Comparison of ENCODE assay signal across 22 cellular contexts in genomic region chr20:59780494-59781185, GRCh38.
"Had no signal": no experiment of that assay in that cellular context is flagged by ENCODE, and none has a peak within 500 bp of the region (broad histone marks: within the 10 kb centered on the region; RNA-seq: fewer than 3 reads in every experiment).

No MANE protein-coding gene starts in this region.

- ATAC-seq: activated CD8-positive, alpha-beta T cell treated with anti-CD3 and anti-CD28 coated beads for 36 hours; activated naive CD4-positive, alpha-beta T cell treated with anti-CD3 and anti-CD28 coated beads, Interleukin-2, amount 50 U/mL, for 72 hours; activated T-cell treated with anti-CD3 and anti-CD28 coated beads, Interleukin-2, amount 50 U/mL, for 72 hours; effector memory CD8-positive, alpha-beta T cell; left colon had no signal

- H3K9me3 ChIP-seq: adrenal gland, breast epithelium, tibial nerve, uterus had no signal

- H3K27me3 ChIP-seq: tibial nerve, uterus had no signal

- H3K4me1 ChIP-seq: adrenal gland, breast epithelium, tibial nerve, uterus had no signal

- FAIRE-seq: astrocyte, islet of Langerhans had no signal

- H3K36me3 ChIP-seq: adrenal gland, breast epithelium, tibial nerve, uterus had no signal

- DNase-seq: activated CD4-positive, alpha-beta T cell treated with anti-CD3 and anti-CD28 coated beads, Interleukin-2, amount 10 ng/mL, durations not matched to agents 24 days and 14 days; activated CD8-positive, alpha-beta T cell treated with anti-CD3 and anti-CD28 coated beads for 36 hours; activated gamma-delta T cell treated with Interleukin-2 at 50 U/mL for 16 hours; activated T-cell treated with anti-CD3 and anti-CD28 coated beads, Interleukin-2, amount 50 U/mL, for 72 hours; dermis blood vessel endothelial cell; effector memory CD8-positive, alpha-beta T cell; foreskin fibroblast; left colon; nephron progenitor cell; nucleus accumbens; posterior cingulate gyrus; stimulated activated naive CD4-positive, alpha-beta T cell treated with Interleukin-2 at 50 U/mL for 16 hours; substantia nigra; T-helper 1 cell; T-helper 9 cell; uterus had no signal

- H3K27ac ChIP-seq: adrenal gland, breast epithelium, tibial nerve, uterus had no signal

- H3K4me3 ChIP-seq: adrenal gland, breast epithelium, tibial nerve, uterus had no signal
